9 cellular contexts compared by ENCODE assay signal in genomic region chr12:4910502-4911315, GRCh38. TPM values are rescaled to one million over a fixed set of nuclear protein-coding genes. Genes with fewer than 3 reads are reported as not detected.
DNase-seq lines count a peak whose midpoint lies in the region; ATAC-seq and TF ChIP-seq lines count a peak whose summit lies in the region.
"Had no signal": no experiment of that assay in that cellular context is flagged by ENCODE, and none has a peak within 500 bp of the region (broad histone marks: within the 10 kb centered on the region; RNA-seq: fewer than 3 reads in every experiment).

No MANE protein-coding gene starts in this region.

- CTCF ChIA-PET in RWPE1 (lab: Yijun Ruan, JAX) = interaction anchor here (0.6 kb wide), 1 partner anchor 52 kb away, joined by 3 read pairs; no protein-coding TSS in a partner anchor

- no peak for TF ChIP-seq CTCF in GM20000 (IDR thresholded peaks at IDR 0.05; ENCODE audit: extremely low read depth, missing control alignments)
- TF ChIP-seq CTCF in RWPE1 (conservative IDR thresholded peaks at IDR 0.05; ENCODE audit: low read depth) = no peak

- POLR2A ChIA-PET in RWPE1 (lab: Yijun Ruan, JAX; ENCODE audit: low non-redundant PET) = no interaction called here

- H3K27ac ChIP-seq in RWPE1 = no peak overlapping the region

- ATAC-seq in HG03342 (IDR thresholded peaks at IDR 0.05; ENCODE audit: unreplicated experiment) (no peak), GM21529 (IDR thresholded peaks at IDR 0.05; ENCODE audit: unreplicated experiment) (no peak), GM19452 (IDR thresholded peaks at IDR 0.05; ENCODE audit: unreplicated experiment) (no peak)
- ATAC-seq: HCT116 had no signal

- DNase-seq in AG20443 (ENCODE audit: low spot score) (peak; percentile 43), GM20000 (ENCODE audit: low spot score) (peak; percentile 82), cerebellum (ENCODE audit: low spot score) (peak; percentile 62), myocyte (ENCODE audit: low read depth) (peak; percentile 5), RWPE1 (ENCODE audit: low spot score) (no peak)

RNA-seq across cellular contexts. Expression of gene KCNA1, which starts 1.0 kb away (rescaled TPM):
- total RNA-seq in cerebellum = 15.8 TPM
- total RNA-seq in myocyte = 0.13 TPM in 1 of 2 replicates, not detected in the other
- polyA plus RNA-seq in myocyte (2012) = not detected

Comparison
In these comparisons a context has a peak if more than half of its experiments do, and no peak if none do; other contexts are left out.
1. RNA of gene KCNA1, which starts 1.0 kb away (total RNA-seq): 15.8 TPM in cerebellum (single experiment); 0.13 TPM in myocyte; every median in the first group is over 10 times any median in the second.